ENCODE assay signal across 8 cellular contexts in genomic region chr6:431986-432385, GRCh38. TPM values are rescaled to one million over a fixed set of nuclear protein-coding genes. Genes with fewer than 3 reads are reported as not detected.
A peak's percentile ranks its signal among the peaks of the same experiment; 100 is the strongest.
DNase-seq lines count a peak whose midpoint lies in the region; ATAC-seq lines count a peak whose summit lies in the region.

No MANE protein-coding gene starts in this region.

- peaks cover 73% of the 10 kb centered on the region for H3K4me1 Mint-ChIP-seq in activated CD4-positive, alpha-beta T cell treated with anti-CD3 and anti-CD28 coated beads for 36 hours
- peaks cover 35 to 51% of the 10 kb centered on the region in 2 donors for H3K4me1 Mint-ChIP-seq in immature natural killer cell
- H3K4me1 Mint-ChIP-seq in stimulated activated naive B cell treated with anti-CD40 and anti-IgM and Interleukin-4, amounts not matched to agents 10 μg/mL and 1 μg/mL and 100 μg/mL, for 72 hours, result peaks cover 36 to 46% of the 10 kb centered on the region in 2 donors

- no peaks in the 10 kb centered on the region for H3K27me3 Mint-ChIP-seq in activated CD4-positive, alpha-beta T cell treated with anti-CD3 and anti-CD28 coated beads for 36 hours
- peaks cover 0 to 5% (median 3%) of the 10 kb centered on the region in 3 donors for H3K27me3 Mint-ChIP-seq in immature natural killer cell (ENCODE audit: low read depth in 3 of 3)
- no peaks in the 10 kb centered on the region for H3K27me3 Mint-ChIP-seq in stimulated activated naive B cell treated with anti-CD40 and anti-IgM and Interleukin-4, amounts not matched to agents 10 μg/mL and 1 μg/mL and 100 μg/mL, for 72 hours

- no peaks in the 10 kb centered on the region for H3K9me3 Mint-ChIP-seq in activated CD4-positive, alpha-beta T cell treated with anti-CD3 and anti-CD28 coated beads for 36 hours (ENCODE audit: low read depth)
- no peaks in the 10 kb centered on the region for H3K9me3 Mint-ChIP-seq in immature natural killer cell
- peaks cover 0 to 2% of the 10 kb centered on the region in 2 donors for H3K9me3 Mint-ChIP-seq in stimulated activated naive B cell treated with anti-CD40 and anti-IgM and Interleukin-4, amounts not matched to agents 10 μg/mL and 1 μg/mL and 100 μg/mL, for 72 hours

- CTCF ChIA-PET in activated CD4-positive, alpha-beta T cell treated with anti-CD3 and anti-CD28 coated beads for 36 hours (lab: Charles Lee), result interaction anchor here (0.6 to 2.1 kb wide), 14 partner anchors 9 to 259 kb away, joined by 3 to 8 read pairs (median 4); no protein-coding TSS in a partner anchor

- DNase-seq in activated CD4-positive, alpha-beta T cell treated with anti-CD3 and anti-CD28 coated beads for 36 hours, result peak; percentile 86
- DNase-seq in activated CD4-positive, alpha-beta T cell treated with anti-CD3 and anti-CD28 coated beads, Interleukin-2, amount 50 U/mL, for 1 hour, result no peak
- peak in 2 of 3 experiments; percentile 52 to 57 for DNase-seq in activated CD8-positive, alpha-beta memory T cell treated with anti-CD3 and anti-CD28 coated beads for 48 hours (ENCODE audit: low read depth in 2 of 3, low spot score in 2 of 3)
- DNase-seq in immature natural killer cell, result peak; percentile 50 to 65 (median 64)
- no peak for DNase-seq in stimulated activated naive B cell treated with anti-CD40 and anti-IgM and Interleukin-4, amounts not matched to agents 10 μg/mL and 1 μg/mL and 100 μg/mL, for 72 hours
- no peak for DNase-seq in NCI-H1694 (lab: John Stamatoyannopoulos, UW)
- no peak for DNase-seq in NCI-H526 (lab: John Stamatoyannopoulos, UW)

- POLR2A ChIA-PET in activated CD4-positive, alpha-beta T cell treated with anti-CD3 and anti-CD28 coated beads for 36 hours (lab: Charles Lee), result interaction anchor here (0.5 to 2.0 kb wide), 15 partner anchors 9 to 67 kb away, joined by 3 to 10 read pairs (median 4); partner anchors contain the start of gene IRF4

- peak; percentile 72 for ATAC-seq in activated CD4-positive, alpha-beta T cell treated with anti-CD3 and anti-CD28 coated beads for 36 hours
- peak; percentile 42 to 49 for ATAC-seq in stimulated activated naive B cell treated with anti-CD40 and anti-IgM and Interleukin-4, amounts not matched to agents 10 μg/mL and 1 μg/mL and 100 μg/mL, for 72 hours (replicated peaks)
- ATAC-seq in GM21717 (IDR thresholded peaks at IDR 0.05; ENCODE audit: unreplicated experiment), result no peak

- intact Hi-C loops in activated CD4-positive, alpha-beta T cell treated with anti-CD3 and anti-CD28 coated beads for 36 hours (cut with DNase I, micrococcal nuclease), result loop anchor here (1.0 kb wide), 4 partner anchors 10 to 52 kb away; no protein-coding TSS in a partner anchor

- H3K36me3 Mint-ChIP-seq in activated CD4-positive, alpha-beta T cell treated with anti-CD3 and anti-CD28 coated beads for 36 hours (ENCODE audit: low read depth), result no peaks in the 10 kb centered on the region
- no peaks in the 10 kb centered on the region for H3K36me3 Mint-ChIP-seq in immature natural killer cell
- peaks cover 0 to 6% of the 10 kb centered on the region in 2 donors for H3K36me3 Mint-ChIP-seq in stimulated activated naive B cell treated with anti-CD40 and anti-IgM and Interleukin-4, amounts not matched to agents 10 μg/mL and 1 μg/mL and 100 μg/mL, for 72 hours

- peak overlapping the region; percentile 84 for H3K27ac Mint-ChIP-seq in activated CD4-positive, alpha-beta T cell treated with anti-CD3 and anti-CD28 coated beads for 36 hours
- peak overlapping the region in 2 of 6 donors; percentile 10 to 41 for H3K27ac Mint-ChIP-seq in immature natural killer cell
- no peak overlapping the region for H3K27ac Mint-ChIP-seq in stimulated activated naive B cell treated with anti-CD40 and anti-IgM and Interleukin-4, amounts not matched to agents 10 μg/mL and 1 μg/mL and 100 μg/mL, for 72 hours

- peak overlapping the region; percentile 1 for H3K4me3 Mint-ChIP-seq in activated CD4-positive, alpha-beta T cell treated with anti-CD3 and anti-CD28 coated beads for 36 hours
- peak overlapping the region in 3 of 5 donors; percentile 31 to 51 (median 38) for H3K4me3 Mint-ChIP-seq in immature natural killer cell
- no peak overlapping the region for H3K4me3 Mint-ChIP-seq in stimulated activated naive B cell treated with anti-CD40 and anti-IgM and Interleukin-4, amounts not matched to agents 10 μg/mL and 1 μg/mL and 100 μg/mL, for 72 hours

RNA-seq across cellular contexts. Expression of gene IRF4, which starts 40.4 kb away (rescaled TPM):
- 100 to 1,000 TPM; 601 to 617 TPM for total RNA-seq in activated CD4-positive, alpha-beta T cell treated with anti-CD3 and anti-CD28 coated beads for 36 hours
- polyA plus RNA-seq in immature natural killer cell, result under 1 TPM; 0.41 to 0.98 (median 0.51) TPM

Comparison
In these comparisons a context has a peak if more than half of its experiments do, and no peak if none do; other contexts are left out.
1. DNase-seq: peak in activated CD4-positive, alpha-beta T cell treated with anti-CD3 and anti-CD28 coated beads for 36 hours (single experiment), activated CD8-positive, alpha-beta memory T cell treated with anti-CD3 and anti-CD28 coated beads for 48 hours (2 of 3) and immature natural killer cell (3 of 3); none in activated CD4-positive, alpha-beta T cell treated with anti-CD3 and anti-CD28 coated beads, Interleukin-2, amount 50 U/mL, for 1 hour (single experiment), stimulated activated naive B cell treated with anti-CD40 and anti-IgM and Interleukin-4, amounts not matched to agents 10 μg/mL and 1 μg/mL and 100 μg/mL, for 72 hours (single experiment), NCI-H1694 (single experiment) and NCI-H526 (0 of 2).
2. H3K4me3 Mint-ChIP-seq: peak in activated CD4-positive, alpha-beta T cell treated with anti-CD3 and anti-CD28 coated beads for 36 hours (single experiment) and immature natural killer cell (3 of 5); none in stimulated activated naive B cell treated with anti-CD40 and anti-IgM and Interleukin-4, amounts not matched to agents 10 μg/mL and 1 μg/mL and 100 μg/mL, for 72 hours (0 of 2).